Comparison of ENCODE assay signal across 13 cellular contexts in the genomic region with DNA sequence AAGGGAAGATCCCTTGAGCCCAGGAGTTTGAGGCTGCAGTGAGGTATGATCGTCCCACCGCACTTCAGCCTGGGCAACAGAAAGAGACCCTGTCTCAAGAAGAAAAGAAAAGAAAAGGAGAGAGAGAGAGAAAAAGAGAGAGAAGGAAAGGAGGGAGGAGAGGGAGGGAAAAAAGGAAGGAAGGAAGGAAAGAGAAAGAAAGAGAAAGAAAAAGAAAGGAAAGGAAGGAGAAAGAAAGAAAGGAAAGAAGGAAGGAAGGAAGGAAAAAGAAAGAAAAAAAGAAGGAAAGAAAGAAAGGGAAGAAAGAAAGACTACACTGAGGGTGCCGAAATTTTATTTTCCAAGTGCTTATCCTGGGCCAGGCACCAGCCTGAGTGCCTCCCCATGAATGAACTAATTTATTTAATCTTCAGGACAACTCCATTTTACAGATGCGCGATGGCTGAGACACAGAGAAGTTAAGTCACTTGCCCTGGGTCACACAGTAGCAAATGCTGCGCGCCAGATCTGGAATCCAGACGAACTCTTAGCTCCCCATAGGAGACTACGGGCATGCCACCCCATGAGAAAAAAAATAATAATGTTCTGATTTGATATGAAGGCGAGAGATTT. TPM values are rescaled to one million over a fixed set of nuclear protein-coding genes. Genes with fewer than 3 reads are reported as not detected.
A peak's percentile ranks its signal among the peaks of the same experiment; 100 is the strongest.
DNase-seq lines count a peak whose midpoint lies in the region; ATAC-seq and TF ChIP-seq lines count a peak whose summit lies in the region.
"Had no signal": no experiment of that assay in that cellular context is flagged by ENCODE, and none has a peak within 500 bp of the region (broad histone marks: within the 10 kb centered on the region; RNA-seq: fewer than 3 reads in every experiment).

No MANE protein-coding gene starts in this region.

- H3K79me2 ChIP-seq in neural progenitor cell (ENCODE audit: low read depth) (no peaks in the 10 kb centered on the region), OCI-LY7 (ENCODE audit: insufficient read depth, low read depth, low read length) (no peaks in the 10 kb centered on the region)

- no peak overlapping the region for H3K9ac ChIP-seq in neural progenitor cell

- H3K36me3 ChIP-seq in neural progenitor cell, result no peaks in the 10 kb centered on the region
- no peaks in the 10 kb centered on the region for H3K36me3 ChIP-seq in OCI-LY7 (ENCODE audit: insufficient read depth, low read length)

- H3K9me2 ChIP-seq in OCI-LY7 (ENCODE audit: insufficient read depth, low read length), result no peaks in the 10 kb centered on the region

- peaks cover 81% of the 10 kb centered on the region for H3K27me3 ChIP-seq in neural progenitor cell

- H2AFZ ChIP-seq in neural progenitor cell (replicated peaks) (peak overlapping the region; percentile 73), OCI-LY7 (ENCODE audit: low read length) (no peak overlapping the region)

- H3K27ac ChIP-seq in neural progenitor cell (no peak overlapping the region), OCI-LY7 (ENCODE audit: low read depth, low read length, poor library complexity, severe bottlenecking) (no peak overlapping the region)

- peaks cover 14% of the 10 kb centered on the region for H3K4me1 ChIP-seq in neural progenitor cell
- no peaks in the 10 kb centered on the region for H3K4me1 ChIP-seq in OCI-LY7 (ENCODE audit: insufficient read depth, low read length, poor library complexity, severe bottlenecking)

- peaks cover 5% of the 10 kb centered on the region for H3F3A ChIP-seq in neural progenitor cell (ENCODE audit: low read depth)

- BruUV-seq in OCI-LY7 (replicated peaks; lab: Mats Ljungman, UMichigan), result no TSS peak

- peak overlapping the region; percentile 58 for H3K4me3 ChIP-seq in epithelial cell of esophagus (ENCODE audit: low read length)
- peak overlapping the region; percentile 40 for H3K4me3 ChIP-seq in neural progenitor cell
- no peak overlapping the region for H3K4me3 ChIP-seq in OCI-LY7 (ENCODE audit: low read depth, low read length, poor library complexity, severe bottlenecking)

- no peak for ATAC-seq in stimulated activated naive CD8-positive, alpha-beta T cell treated with anti-CD3 and anti-CD28 coated beads, Interleukin-15, Interleukin-2, amounts not matched to agents 100 U/mL and 50 U/mL, for 24 hours

- H3K9me3 ChIP-seq in neural progenitor cell (ENCODE audit: low read depth) (no peaks in the 10 kb centered on the region), OCI-LY7 (ENCODE audit: low read length) (no peaks in the 10 kb centered on the region)

- no peaks in the 10 kb centered on the region for H3K9me3 Mint-ChIP-seq in stimulated activated naive CD8-positive, alpha-beta T cell treated with anti-CD3 and anti-CD28 coated beads, Interleukin-15, Interleukin-2, amounts not matched to agents 100 ng/mL and 50 ng/mL, for 24 hours
- no peaks in the 10 kb centered on the region for H3K9me3 Mint-ChIP-seq in neural progenitor cell
- H3K9me3 Mint-ChIP-seq: CD4-positive, CD25-positive, alpha-beta regulatory T cell had no signal

- H4K20me1 ChIP-seq in neural progenitor cell (ENCODE audit: low read depth) (no peaks in the 10 kb centered on the region), OCI-LY7 (ENCODE audit: insufficient read depth, low read length) (no peaks in the 10 kb centered on the region)

- peaks cover 15% of the 10 kb centered on the region for H3K4me1 Mint-ChIP-seq in stimulated activated naive CD8-positive, alpha-beta T cell treated with anti-CD3 and anti-CD28 coated beads, Interleukin-15, Interleukin-2, amounts not matched to agents 100 ng/mL and 50 ng/mL, for 24 hours (ENCODE audit: low read depth)
- peaks cover 23% of the 10 kb centered on the region for H3K4me1 Mint-ChIP-seq in neural progenitor cell

- DNase-seq in stimulated activated naive CD8-positive, alpha-beta T cell treated with anti-CD3 and anti-CD28 coated beads, Interleukin-15, Interleukin-2, amounts not matched to agents 100 U/mL and 50 U/mL, for 24 hours, result no peak
- DNase-seq in epithelial cell of esophagus (ENCODE audit: low read depth) (no peak), neural progenitor cell (ENCODE audit: low spot score) (no peak), OCI-LY7 (ENCODE audit: low spot score) (no peak), NCI-H1092 (lab: John Stamatoyannopoulos, UW) (no peak), HEK293T (ENCODE audit: extremely low spot score) (no peak), NCI-H187 treated with DMSO at 0.1 percent for 48 hours (lab: John Stamatoyannopoulos, UW) (no peak)
- DNase-seq: CD4-positive, CD25-positive, alpha-beta regulatory T cell; Karpas-422; naive thymus-derived CD8-positive, alpha-beta T cell; NCI-H510A had no signal

- H3K4me2 ChIP-seq in neural progenitor cell (peak overlapping the region; percentile 76), OCI-LY7 (ENCODE audit: low read length) (no peak overlapping the region)

- peak overlapping the region; percentile 2 for H3K27ac Mint-ChIP-seq in stimulated activated naive CD8-positive, alpha-beta T cell treated with anti-CD3 and anti-CD28 coated beads, Interleukin-15, Interleukin-2, amounts not matched to agents 100 ng/mL and 50 ng/mL, for 24 hours
- no peak overlapping the region for H3K27ac Mint-ChIP-seq in neural progenitor cell

- POLR2A ChIA-PET in OCI-LY7 (lab: Charles Lee), result no interaction called here
- POLR2A ChIA-PET in HEK293T (lab: Yijun Ruan, JAX), result interaction anchor here (1.6 kb wide), 1 partner anchor 22 kb away, joined by 8 read pairs; a partner anchor contains a TSS

- intact Hi-C loops in OCI-LY7 (cut with micrococcal nuclease; ENCODE audit: unreplicated experiment), result no loop called here

- TF ChIP-seq CTCF in epithelial cell of esophagus (IDR thresholded peaks at IDR 0.05; ENCODE audit: insufficient read depth, low read depth, low read length, missing control alignments) (no peak), neural progenitor cell (IDR thresholded peaks at IDR 0.05) (no peak), OCI-LY7 (conservative IDR thresholded peaks at IDR 0.05; ENCODE audit: low read length) (no peak)

- no peaks in the 10 kb centered on the region for H3K36me3 Mint-ChIP-seq in stimulated activated naive CD8-positive, alpha-beta T cell treated with anti-CD3 and anti-CD28 coated beads, Interleukin-15, Interleukin-2, amounts not matched to agents 100 ng/mL and 50 ng/mL, for 24 hours (ENCODE audit: low read depth)
- H3K36me3 Mint-ChIP-seq in neural progenitor cell, result no peaks in the 10 kb centered on the region
- H3K36me3 Mint-ChIP-seq: CD4-positive, CD25-positive, alpha-beta regulatory T cell; naive thymus-derived CD8-positive, alpha-beta T cell had no signal

- CTCF ChIA-PET in OCI-LY7 (lab: Charles Lee; ENCODE audit: unreplicated experiment), result no interaction called here
- CTCF ChIA-PET in HEK293T (lab: Yijun Ruan, JAX), result no interaction called here

- no peak overlapping the region for H3K4me3 Mint-ChIP-seq in stimulated activated naive CD8-positive, alpha-beta T cell treated with anti-CD3 and anti-CD28 coated beads, Interleukin-15, Interleukin-2, amounts not matched to agents 100 ng/mL and 50 ng/mL, for 24 hours
- H3K4me3 Mint-ChIP-seq in neural progenitor cell, result peak overlapping the region; percentile 77

- peaks cover 50% of the 10 kb centered on the region for H3K27me3 Mint-ChIP-seq in stimulated activated naive CD8-positive, alpha-beta T cell treated with anti-CD3 and anti-CD28 coated beads, Interleukin-15, Interleukin-2, amounts not matched to agents 100 ng/mL and 50 ng/mL, for 24 hours
- H3K27me3 Mint-ChIP-seq in neural progenitor cell (ENCODE audit: insufficient read depth, low read depth), result peaks cover 14% of the 10 kb centered on the region

TF ChIP-seq in HEK293T, 16 proteins besides CTCF, POLR2A, EP300 and RAD21:
- TF ChIP-seq ARNT (IDR thresholded peaks at IDR 0.05) (no peak), SP1 (IDR thresholded peaks at IDR 0.05) (no peak), SUZ12 (IDR thresholded peaks at IDR 0.05) (no peak), LEF1 (IDR thresholded peaks at IDR 0.05; ENCODE audit: borderline replicate concordance) (no peak), HDGF (IDR thresholded peaks at IDR 0.05; ENCODE audit: borderline replicate concordance) (no peak), FOXM1 (IDR thresholded peaks at IDR 0.05; ENCODE audit: borderline replicate concordance) (no peak), FOXK2 (IDR thresholded peaks at IDR 0.05) (no peak), BHLHE40 (IDR thresholded peaks at IDR 0.05; ENCODE audit: borderline replicate concordance) (no peak), ELF4 (IDR thresholded peaks at IDR 0.05) (no peak), CTBP1 (IDR thresholded peaks at IDR 0.05; ENCODE audit: borderline replicate concordance) (no peak), FOXA1 (IDR thresholded peaks at IDR 0.05) (no peak), NFRKB (IDR thresholded peaks at IDR 0.05) (no peak), L3MBTL2 (conservative IDR thresholded peaks at IDR 0.05) (no peak)
- TF ChIP-seq, protein P1, sequence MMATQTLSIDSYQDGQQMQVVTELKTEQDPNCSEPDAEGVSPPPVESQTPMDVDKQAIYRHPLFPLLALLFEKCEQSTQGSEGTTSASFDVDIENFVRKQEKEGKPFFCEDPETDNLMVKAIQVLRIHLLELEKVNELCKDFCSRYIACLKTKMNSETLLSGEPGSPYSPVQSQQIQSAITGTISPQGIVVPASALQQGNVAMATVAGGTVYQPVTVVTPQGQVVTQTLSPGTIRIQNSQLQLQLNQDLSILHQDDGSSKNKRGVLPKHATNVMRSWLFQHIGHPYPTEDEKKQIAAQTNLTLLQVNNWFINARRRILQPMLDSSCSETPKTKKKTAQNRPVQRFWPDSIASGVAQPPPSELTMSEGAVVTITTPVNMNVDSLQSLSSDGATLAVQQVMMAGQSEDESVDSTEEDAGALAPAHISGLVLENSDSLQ (IDR thresholded peaks at IDR 0.05), result no peak

RNA-seq across cellular contexts. Expression of a gene that starts 2.7 kb away (rescaled TPM):
- total RNA-seq in neural progenitor cell (ENCODE audit: low replicate concordance) (1.1 TPM in 1 of 2 replicates, not detected in the other), OCI-LY7 (2022) (not detected in 2 replicates)
- total RNA-seq in OCI-LY7 (2014; rRNA removed; shearing (Covaris generic)), result not detected in 2 replicates
- total RNA-seq: CD4-positive, CD25-positive, alpha-beta regulatory T cell; naive thymus-derived CD8-positive, alpha-beta T cell; T-helper 1 cell treated with Interleukin-12 subunit alpha and Interleukin-12 subunit beta and Interleukin-4 antibody, amounts not matched to agents 30 ng/mL and 1 ng/mL, for 36 hours had no signal

RNA-seq across cellular contexts. Expression of a gene that starts 6.8 kb away (rescaled TPM):
- total RNA-seq in neural progenitor cell (ENCODE audit: low replicate concordance) (0.79 and 4.0 TPM in 2 replicates), OCI-LY7 (2022) (1.8 and 3.6 TPM in 2 replicates)
- 4.1 and 6.0 TPM in 2 replicates for total RNA-seq in OCI-LY7 (2014; rRNA removed; shearing (Covaris generic))

RNA-seq across cellular contexts. Expression of a gene that starts 21.4 kb away (rescaled TPM):
- total RNA-seq in neural progenitor cell (ENCODE audit: low replicate concordance), result 36.6 and 90.1 TPM in 2 replicates
- total RNA-seq in OCI-LY7 (2014; rRNA removed; shearing (Covaris generic)), result 55.7 and 63.2 TPM in 2 replicates
- total RNA-seq in OCI-LY7 (2022), result 137 and 170 TPM in 2 replicates

RNA-seq across cellular contexts. Expression of a gene that starts 32.2 kb away (rescaled TPM):
- not detected in 2 replicates for total RNA-seq in neural progenitor cell (ENCODE audit: low replicate concordance)
- total RNA-seq in OCI-LY7 (2014; rRNA removed; shearing (Covaris generic)), result not detected in 2 replicates
- total RNA-seq in OCI-LY7 (2022), result not detected in 2 replicates
- total RNA-seq: naive thymus-derived CD8-positive, alpha-beta T cell had no signal

RNA-seq across cellular contexts. Expression of a gene that starts 55.1 kb away (rescaled TPM):
- 34.2 and 128 TPM in 2 replicates for total RNA-seq in neural progenitor cell (ENCODE audit: low replicate concordance)
- not detected in 2 replicates for total RNA-seq in OCI-LY7 (2014; rRNA removed; shearing (Covaris generic))
- total RNA-seq in OCI-LY7 (2022), result 0.53 TPM in 1 of 2 replicates, not detected in the other
- total RNA-seq: CD4-positive, CD25-positive, alpha-beta regulatory T cell; naive thymus-derived CD8-positive, alpha-beta T cell had no signal
